ENCODE assay signal across 8 cellular contexts in the genomic region with DNA sequence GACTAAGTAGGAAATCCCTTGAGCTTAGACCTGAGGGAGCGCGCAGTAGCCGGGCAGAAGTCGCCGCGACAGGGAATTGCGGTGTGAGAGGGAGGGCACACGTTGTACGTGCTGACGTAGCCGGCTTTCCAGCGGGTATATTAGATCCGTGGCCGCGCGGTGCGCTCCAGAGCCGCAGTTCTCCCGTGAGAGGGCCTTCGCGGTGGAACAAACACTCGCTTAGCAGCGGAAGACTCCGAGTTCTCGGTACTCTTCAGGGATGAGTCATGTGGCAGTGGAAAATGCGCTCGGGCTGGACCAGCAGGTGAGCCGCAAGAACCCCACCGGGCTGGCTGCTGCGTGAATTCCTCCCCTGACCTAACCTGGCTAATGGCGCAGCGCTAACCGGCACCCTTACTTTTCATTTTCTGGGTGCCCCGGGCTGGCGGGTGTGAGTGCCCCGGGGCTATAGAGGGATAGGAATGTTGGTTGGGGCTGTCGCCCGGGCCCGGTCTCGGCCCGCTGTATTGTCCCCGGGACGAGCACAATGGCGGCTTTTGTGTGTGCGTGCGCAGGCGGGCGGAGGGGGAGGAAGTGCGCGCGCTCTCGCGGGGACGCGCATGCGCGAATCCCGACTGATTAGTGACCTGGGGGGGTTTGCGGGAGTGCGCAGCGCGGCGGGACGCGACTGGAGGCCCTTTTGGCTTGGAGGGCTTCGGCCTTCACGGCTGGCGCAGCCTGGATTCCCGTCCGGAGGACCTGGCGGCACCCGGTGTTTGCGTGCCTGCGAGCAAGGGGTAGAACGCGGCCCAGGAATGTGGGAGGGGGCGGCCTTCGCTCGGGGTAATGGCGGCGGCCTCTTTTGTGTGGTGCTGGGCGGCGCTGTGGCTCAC. TPM values are rescaled to one million over a fixed set of nuclear protein-coding genes. Genes with fewer than 3 reads are reported as not detected.
DNase-seq lines count a peak whose midpoint lies in the region; ATAC-seq and TF ChIP-seq lines count a peak whose summit lies in the region.

TSS of gene DDX3X (plus strand) at position 169 of the 872 bp plus-strand sequence. CDS start at position 260, 91 bp downstream.

- H3K4me1 ChIP-seq in right lobe of liver: peaks cover 0 to 53% (median 10%) of the 10 kb centered on the region in 4 donors

- H3K36me3 ChIP-seq in right lobe of liver: peaks cover 0 to 14% (median 7%) of the 10 kb centered on the region in 4 donors

- intact Hi-C loops in right lobe of liver (cut with DNase I): no loop called here

- H3K9me3 ChIP-seq in right lobe of liver: no peaks in the 10 kb centered on the region

- TF ChIP-seq CTCF in AG10803 (conservative IDR thresholded peaks at IDR 0.05; ENCODE audit: low read length) (peak; percentile 4; the same call in 1 of the 2 replicates), right lobe of liver (IDR thresholded peaks at IDR 0.05) (peak; percentile 16 to 28 (median 26))

- H3K27me3 ChIP-seq in right lobe of liver: no peaks in the 10 kb centered on the region

- H3K4me3 ChIP-seq in AG10803 (ENCODE audit: low read length) (peak within 1 kb of the TSS; percentile 90), right lobe of liver (peak within 1 kb of the TSS; percentile 86 to 95 (median 93))

- peak within 1 kb of the TSS; percentile 99 to 100 (median 100) for H3K27ac ChIP-seq in right lobe of liver

- peak; percentile 58 for ATAC-seq in GM18909 (IDR thresholded peaks at IDR 0.05; ENCODE audit: poor library complexity, unreplicated experiment)
- peak; percentile 58 for ATAC-seq in HG03280 (IDR thresholded peaks at IDR 0.05; ENCODE audit: unreplicated experiment)
- peak; percentile 73 to 83 (median 78) for ATAC-seq in right lobe of liver

- DNase-seq in AG10803 (ENCODE audit: low read depth) (peak; percentile 85), NCI-H510A (lab: John Stamatoyannopoulos, UW) (peak; percentile 62), dermis blood vessel endothelial cell (peak; percentile 85), right lobe of liver (peak; percentile 87 to 95 (median 93))
- DNase-seq in activated CD4-positive, alpha-beta T cell treated with anti-CD3 and anti-CD28 coated beads, Interleukin-2, amount 50 U/mL, for 4 hours: peak; percentile 82 to 86
- DNase-seq in stimulated activated CD4-positive, alpha-beta T cell treated with anti-CD3 and anti-CD28 coated beads, Interleukin-4, amount 100 ng/mL, for 4 hours: peak; percentile 76 to 86

- TF ChIP-seq POLR2A in right lobe of liver (IDR thresholded peaks at IDR 0.05): peak; percentile 99

- WGBS in right lobe of liver (ENCODE audit: insufficient coverage, low coverage, low lambda C conversion rate, missing lambda C conversion rate): 3% methylated on average over 12 of the region's 83 CpGs

RNA-seq across cellular contexts. Expression of gene DDX3X, which starts in this region (rescaled TPM):
- total RNA-seq in dermis blood vessel endothelial cell (426 and 470 TPM in 2 replicates), right lobe of liver (100 to 1,000 TPM in 5 of 6 experiments, 10 to 100 TPM in 1; 85.1 to 210 (median 138) TPM)

Comparison
In these comparisons a context has a peak if more than half of its experiments do, and no peak if none do; other contexts are left out.
1. Peak in every context shown above with its lines: DNase-seq, ATAC-seq, H3K4me3 ChIP-seq and H3K27ac ChIP-seq.